18 cellular contexts compared by ENCODE assay signal in the genomic region with DNA sequence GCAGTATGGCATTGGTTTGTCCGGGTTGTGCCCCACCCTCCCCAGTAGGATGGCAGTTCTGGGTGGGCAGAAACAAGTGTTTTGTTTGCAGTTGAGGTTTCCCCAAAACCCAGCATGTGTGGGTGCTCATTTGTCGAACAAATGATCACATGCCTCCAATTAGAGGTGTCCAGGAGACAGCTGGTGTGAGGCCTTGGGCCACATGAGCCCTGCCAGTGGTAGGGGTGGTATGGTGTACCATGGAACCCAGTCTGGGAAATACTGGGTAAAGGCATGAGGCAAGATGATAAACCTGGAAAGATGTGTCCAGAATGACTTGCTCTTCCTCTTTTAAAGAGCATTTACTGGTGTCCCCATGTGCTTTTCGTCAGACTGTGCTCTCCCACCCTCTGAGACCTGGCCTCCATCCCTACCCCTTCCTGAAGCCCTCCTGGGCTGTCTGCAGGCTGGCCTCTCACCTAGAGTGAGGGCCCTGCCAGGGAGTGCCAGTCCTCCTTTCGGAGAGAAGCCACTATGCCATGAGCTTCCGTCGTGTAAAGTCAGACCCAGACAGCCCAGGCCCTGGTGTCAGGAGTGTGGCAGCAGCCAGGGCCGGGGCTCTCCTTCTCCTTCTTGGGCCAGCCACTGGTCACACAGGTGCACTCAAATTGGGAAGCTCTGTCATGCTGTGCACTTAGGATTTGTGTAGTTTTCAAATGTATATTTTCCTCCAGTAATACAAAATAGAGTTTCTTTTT. TPM values are rescaled to one million over a fixed set of nuclear protein-coding genes. Genes with fewer than 3 reads are reported as not detected.
DNase-seq lines count a peak whose midpoint lies in the region; ATAC-seq and TF ChIP-seq lines count a peak whose summit lies in the region.
"Had no signal": no experiment of that assay in that cellular context is flagged by ENCODE, and none has a peak within 500 bp of the region (broad histone marks: within the 10 kb centered on the region; RNA-seq: fewer than 3 reads in every experiment).

No MANE protein-coding gene starts in this region.

- CTCF ChIA-PET in RWPE1 (lab: Yijun Ruan, JAX) = no interaction called here

- H3K27ac ChIP-seq in RWPE1 (peak overlapping the region; percentile 100), lower lobe of right lung (no peak overlapping the region)
- H3K27ac ChIP-seq: C4-2B, Peyer's patch had no signal

- intact Hi-C loops in lower lobe of right lung (cut with DNase I) (no loop called here), posterior vena cava (cut with DNase I) (no loop called here)

- H3K27me3 ChIP-seq in H7 (ENCODE audit: control insufficient read depth, insufficient read depth, low read length) = no peaks in the 10 kb centered on the region
- H3K27me3 ChIP-seq in lower lobe of right lung (ENCODE audit: low read depth) = no peaks in the 10 kb centered on the region
- H3K27me3 ChIP-seq: Peyer's patch had no signal

- no peaks in the 10 kb centered on the region for H3K9me3 ChIP-seq in lower lobe of right lung
- H3K9me3 ChIP-seq: Peyer's patch had no signal

- H3K9me3 Mint-ChIP-seq in activated T-cell treated with anti-CD3 and anti-CD28 coated beads, Interleukin-2, amount 50 U/mL, for 4 hours = no peaks in the 10 kb centered on the region
- H3K9me3 Mint-ChIP-seq: GM23338, IgD-negative memory B cell had no signal

- no peak for ATAC-seq in lower lobe of right lung
- ATAC-seq in activated T-cell treated with anti-CD3 and anti-CD28 coated beads, Interleukin-2, amount 50 U/mL, for 4 hours = no peak
- ATAC-seq: GM23338 had no signal

- H3K4me3 ChIP-seq in H7 (ENCODE audit: insufficient read depth, low read depth, low read length) (no peak overlapping the region), lower lobe of right lung (no peak overlapping the region)
- H3K4me3 ChIP-seq: GM23338, Peyer's patch had no signal

- DNase-seq in H7 = peak; percentile 30
- DNase-seq in RWPE1 (ENCODE audit: low spot score) = no peak
- peak; percentile 18 for DNase-seq in lower lobe of right lung
- peak; percentile 31 for DNase-seq in posterior vena cava (ENCODE audit: low spot score)
- no peak for DNase-seq in stimulated activated naive CD4-positive, alpha-beta T cell treated with Interleukin-2 at 50 U/mL for 16 hours (lab: John Stamatoyannopoulos, UW)
- no peak for DNase-seq in activated T-cell treated with anti-CD3 and anti-CD28 coated beads, Interleukin-2, amount 50 U/mL, for 4 hours
- DNase-seq in stimulated activated CD4-positive, alpha-beta T cell treated with anti-CD3 and anti-CD28 coated beads, Interleukin-2, amount 100 ng/mL, for 24 hours = no peak
- DNase-seq: ACHN, MV-4-11, NCI-H1105 treated with DMSO at 0.1 percent for 48 hours, NCI-H1694 treated with DMSO at 0.1 percent for 48 hours, NCI-H446, NCI-H526, SHP77 had no signal

- POLR2A ChIA-PET in RWPE1 (lab: Yijun Ruan, JAX; ENCODE audit: low non-redundant PET) = no interaction called here

- no peaks in the 10 kb centered on the region for H3K27me3 Mint-ChIP-seq in activated T-cell treated with anti-CD3 and anti-CD28 coated beads, Interleukin-2, amount 50 U/mL, for 4 hours (ENCODE audit: low read depth)
- H3K27me3 Mint-ChIP-seq: IgD-negative memory B cell had no signal

- no peak overlapping the region for H3K4me3 Mint-ChIP-seq in activated T-cell treated with anti-CD3 and anti-CD28 coated beads, Interleukin-2, amount 50 U/mL, for 4 hours
- H3K4me3 Mint-ChIP-seq: GM23338 had no signal

- H3K36me3 Mint-ChIP-seq in activated T-cell treated with anti-CD3 and anti-CD28 coated beads, Interleukin-2, amount 50 U/mL, for 4 hours (ENCODE audit: insufficient read depth) = no peaks in the 10 kb centered on the region
- H3K36me3 Mint-ChIP-seq: IgD-negative memory B cell had no signal

- no peaks in the 10 kb centered on the region for H3K4me1 ChIP-seq in lower lobe of right lung
- H3K4me1 ChIP-seq: Peyer's patch had no signal

- no peaks in the 10 kb centered on the region for H3K4me1 Mint-ChIP-seq in activated T-cell treated with anti-CD3 and anti-CD28 coated beads, Interleukin-2, amount 50 U/mL, for 4 hours (ENCODE audit: low read depth)
- H3K4me1 Mint-ChIP-seq: GM23338, IgD-negative memory B cell had no signal

- no peaks in the 10 kb centered on the region for H3K36me3 ChIP-seq in H7 (replicated peaks; ENCODE audit: control insufficient read depth, insufficient read depth, low read length)
- peaks cover 1% of the 10 kb centered on the region for H3K36me3 ChIP-seq in lower lobe of right lung

- TF ChIP-seq CTCF in RWPE1 (conservative IDR thresholded peaks at IDR 0.05; ENCODE audit: low read depth) = no peak
- no peak for TF ChIP-seq CTCF in lower lobe of right lung (IDR thresholded peaks at IDR 0.05)

RNA-seq across cellular contexts. Expression of a gene that starts 17.6 kb away (rescaled TPM):
- 52.0 and 55.7 TPM in 2 replicates for total RNA-seq in H7 (2014; rRNA removed; shearing (Covaris generic))
- total RNA-seq in lower lobe of right lung = 19.5 TPM
- 10 to 100 TPM; 14.0 TPM for total RNA-seq in posterior vena cava
- 10 to 100 TPM in 1 of 3 donors, 1 to 10 TPM in 2; 6.7 to 11.0 (median 8.7) TPM for total RNA-seq in activated T-cell treated with anti-CD3 and anti-CD28 coated beads, Interleukin-2, amount 50 U/mL, for 4 hours

Comparison
In these comparisons a context has a peak if more than half of its experiments do, and no peak if none do; other contexts are left out.
1. DNase-seq: peak in H7 (single experiment), lower lobe of right lung (single experiment) and posterior vena cava (single experiment); none in RWPE1 (single experiment), stimulated activated naive CD4-positive, alpha-beta T cell treated with Interleukin-2 at 50 U/mL for 16 hours (single experiment), activated T-cell treated with anti-CD3 and anti-CD28 coated beads, Interleukin-2, amount 50 U/mL, for 4 hours (single experiment) and stimulated activated CD4-positive, alpha-beta T cell treated with anti-CD3 and anti-CD28 coated beads, Interleukin-2, amount 100 ng/mL, for 24 hours (0 of 2).